Comparison of ENCODE assay signal across 9 cellular contexts in genomic region chr17:59361386-59361785, GRCh38. TPM values are rescaled to one million over a fixed set of nuclear protein-coding genes. Genes with fewer than 3 reads are reported as not detected.
DNase-seq lines count a peak whose midpoint lies in the region; ATAC-seq, FAIRE-seq and TF ChIP-seq lines count a peak whose summit lies in the region.
"Had no signal": no experiment of that assay in that cellular context is flagged by ENCODE, and none has a peak within 500 bp of the region (broad histone marks: within the 10 kb centered on the region; RNA-seq: fewer than 3 reads in every experiment).

No MANE protein-coding gene starts in this region.

- TF ChIP-seq CTCF in endothelial cell of umbilical vein (IDR thresholded peaks at IDR 0.05; ENCODE audit: extremely low read depth in 1 of 2, insufficient read depth in 1 of 2, low read depth in 1 of 2, low read length in 2 of 2) (no peak), spleen (IDR thresholded peaks at IDR 0.05 in 8 of 11, conservative IDR thresholded peaks at IDR 0.05 in 3 of 11) (no peak), neural progenitor cell (IDR thresholded peaks at IDR 0.05) (no peak)

- H3F3A ChIP-seq in neural progenitor cell (ENCODE audit: low read depth) = peaks cover 30% of the 10 kb centered on the region

- H3K9me3 ChIP-seq in SK-N-MC (ENCODE audit: low read depth, low read length) (no peaks in the 10 kb centered on the region), endothelial cell of umbilical vein (replicated peaks; ENCODE audit: control insufficient read depth, insufficient read depth, low read length) (no peaks in the 10 kb centered on the region), spleen (peaks cover 0 to 6% (median 2%) of the 10 kb centered on the region in 8 donors), neural progenitor cell (ENCODE audit: low read depth) (no peaks in the 10 kb centered on the region)

- no peaks in the 10 kb centered on the region for H3K27me3 Mint-ChIP-seq in neural progenitor cell (ENCODE audit: insufficient read depth, low read depth)

- H3K4me1 ChIP-seq in endothelial cell of umbilical vein (ENCODE audit: control insufficient read depth, extremely low read depth, insufficient read depth, low read length) = peaks cover 38% of the 10 kb centered on the region
- H3K4me1 ChIP-seq in spleen = peaks cover 53 to 100% (median 71%) of the 10 kb centered on the region in 6 donors
- peaks cover 60% of the 10 kb centered on the region for H3K4me1 ChIP-seq in neural progenitor cell

- POLR2A ChIA-PET in endothelial cell of umbilical vein (lab: Charles Lee) = no interaction called here

- WGBS in spleen, 5 donors = 44 to 60% (median 53%) methylated on average over 3 of the region's 3 CpGs

- ATAC-seq in HG03108 (IDR thresholded peaks at IDR 0.05; ENCODE audit: unreplicated experiment) (no peak), GM21390 (IDR thresholded peaks at IDR 0.05; ENCODE audit: unreplicated experiment) (no peak)

- peaks cover 8% of the 10 kb centered on the region for H3K9me3 Mint-ChIP-seq in neural progenitor cell

- H4K20me1 ChIP-seq in endothelial cell of umbilical vein (replicated peaks; ENCODE audit: control insufficient read depth, extremely low read depth, insufficient read depth, low read length) (no peaks in the 10 kb centered on the region), neural progenitor cell (ENCODE audit: low read depth) (peaks cover 75% of the 10 kb centered on the region)

- intact Hi-C loops in endothelial cell of umbilical vein (cut with micrococcal nuclease) = no loop called here
- intact Hi-C loops in spleen (cut with DNase I; ENCODE audit: low total_unique reads) = no loop called here

- TF ChIP-seq POLR2A in endothelial cell of umbilical vein (IDR thresholded peaks at IDR 0.05; ENCODE audit: low read depth, low read length) (no peak), spleen (IDR thresholded peaks at IDR 0.05) (no peak)

- H3K36me3 ChIP-seq in SK-N-MC (ENCODE audit: insufficient read depth, low read length) = no peaks in the 10 kb centered on the region
- peaks cover 7 to 18% of the 10 kb centered on the region in 2 experiments for H3K36me3 ChIP-seq in endothelial cell of umbilical vein (ENCODE audit: control insufficient read depth in 2 of 2, extremely low read depth in 1 of 2, insufficient read depth in 2 of 2, low read length in 2 of 2)
- peaks cover 0 to 30% (median 2%) of the 10 kb centered on the region in 6 donors for H3K36me3 ChIP-seq in spleen
- H3K36me3 ChIP-seq in neural progenitor cell = no peaks in the 10 kb centered on the region

- H3K4me1 Mint-ChIP-seq in neural progenitor cell = peaks cover 47% of the 10 kb centered on the region

- H3K79me2 ChIP-seq in endothelial cell of umbilical vein (ENCODE audit: control insufficient read depth, insufficient read depth, low read length) (peaks cover 12% of the 10 kb centered on the region), neural progenitor cell (ENCODE audit: low read depth) (peaks cover 17% of the 10 kb centered on the region)

- dilution Hi-C loops in endothelial cell of umbilical vein (cut with MboI; ENCODE audit: extremely low pct_ligation_motif_present, low sequenced_read_pairs) = no loop called here

- H3K27me3 ChIP-seq in endothelial cell of umbilical vein (ENCODE audit: control insufficient read depth in 2 of 2, insufficient read depth in 2 of 2, low read length in 2 of 2) (no peaks in the 10 kb centered on the region), spleen (replicated peaks in 1 of 7) (no peaks in the 10 kb centered on the region), neural progenitor cell (no peaks in the 10 kb centered on the region)

- H3K4me3 ChIP-seq in SK-N-MC (peak overlapping the region; percentile 39), endothelial cell of umbilical vein (replicated peaks in 1 of 3; ENCODE audit: insufficient read depth in 1 of 3, low read depth in 1 of 3, low read length in 3 of 3) (no peak overlapping the region), spleen (no peak overlapping the region), neural progenitor cell (no peak overlapping the region)

- H3K36me3 Mint-ChIP-seq in neural progenitor cell = peaks cover 9% of the 10 kb centered on the region

- H3K27ac Mint-ChIP-seq in neural progenitor cell = no peak overlapping the region

- peak; percentile 24 for FAIRE-seq in endothelial cell of umbilical vein (lab: Jason Lieb, UNC)
- FAIRE-seq: small intestine had no signal

- CTCF ChIA-PET in endothelial cell of umbilical vein (lab: Charles Lee) = interaction anchor here (0.8 to 1.8 kb wide), 6 partner anchors 8 to 32 kb away, joined by 3 to 7 read pairs (median 4); no protein-coding TSS in a partner anchor

- peak overlapping the region; percentile 37 for H3K4me2 ChIP-seq in endothelial cell of umbilical vein (ENCODE audit: insufficient read depth, low read length)
- no peak overlapping the region for H3K4me2 ChIP-seq in neural progenitor cell

- H2AFZ ChIP-seq in endothelial cell of umbilical vein (ENCODE audit: low read depth, low read length) (no peak overlapping the region), neural progenitor cell (replicated peaks) (no peak overlapping the region)

- H3K9ac ChIP-seq in SK-N-MC (ENCODE audit: insufficient read length) (no peak overlapping the region), endothelial cell of umbilical vein (replicated peaks; ENCODE audit: extremely low read depth, insufficient read depth, low read length) (no peak overlapping the region), neural progenitor cell (no peak overlapping the region)

- peak overlapping the region; percentile 37; the same call in 1 of the 2 replicates for H3K27ac ChIP-seq in SK-N-MC
- no peak overlapping the region for H3K27ac ChIP-seq in endothelial cell of umbilical vein (ENCODE audit: insufficient read depth, low read depth, low read length)
- peak overlapping the region; percentile 10 to 86 (median 72) for H3K27ac ChIP-seq in spleen
- no peak overlapping the region for H3K27ac ChIP-seq in neural progenitor cell

- BruUV-seq in endothelial cell of umbilical vein (replicated peaks; lab: Mats Ljungman, UMichigan) = no TSS peak

- peak; percentile 85 for DNase-seq in GM04504 (ENCODE audit: low read depth)
- no peak for DNase-seq in SK-N-MC (ENCODE audit: low read depth, low spot score)
- peak; percentile 31 for DNase-seq in endothelial cell of umbilical vein (ENCODE audit: low read depth, low spot score)
- DNase-seq in spleen = no peak
- no peak for DNase-seq in mucosa of gallbladder (ENCODE audit: low spot score)
- no peak for DNase-seq in neural progenitor cell (ENCODE audit: low spot score)
- DNase-seq: small intestine had no signal

- no peak overlapping the region for H3K4me3 Mint-ChIP-seq in neural progenitor cell

- no peaks in the 10 kb centered on the region for H3K9me1 ChIP-seq in endothelial cell of umbilical vein (replicated peaks; ENCODE audit: control insufficient read depth, extremely low read depth, insufficient read depth, low read length)

TF ChIP-seq in endothelial cell of umbilical vein, 7 proteins besides CTCF, POLR2A, EP300 and RAD21:
- TF ChIP-seq GATA2 (IDR thresholded peaks at IDR 0.05; ENCODE audit: insufficient read depth, insufficient read length, low read depth, low read length) = peak; percentile 78
- no peak for TF ChIP-seq POLR2AphosphoS5 (IDR thresholded peaks at IDR 0.05; ENCODE audit: insufficient read depth, low read depth, low read length)

RNA-seq across cellular contexts. Expression of gene YPEL2, which starts 29.9 kb away (rescaled TPM):
- 59.5 and 66.8 TPM in 2 replicates for total RNA-seq in endothelial cell of umbilical vein
- polyA plus RNA-seq in endothelial cell of umbilical vein = 29.4 and 36.5 TPM in 2 replicates
- polyA plus RNA-seq in endothelial cell of umbilical vein (2011; cell fraction: cytosol; rRNA removed) = 36.3 and 39.7 TPM in 2 replicates
- polyA plus RNA-seq in endothelial cell of umbilical vein (2011; cell fraction: nucleus; rRNA removed) = 92.6 and 95.6 TPM in 2 replicates
- 22.3 and 25.8 TPM in 2 replicates for polyA plus RNA-seq in endothelial cell of umbilical vein (2012)
- 155 and 163 TPM in 2 replicates for polyA minus RNA-seq in endothelial cell of umbilical vein
- polyA minus RNA-seq in endothelial cell of umbilical vein (2011; cell fraction: cytosol; rRNA and poly(A)+ RNA removed) = 2.6 TPM
- polyA minus RNA-seq in endothelial cell of umbilical vein (2011; cell fraction: nucleus; rRNA and poly(A)+ RNA removed) = 117 and 159 TPM in 2 replicates
- 10 to 100 TPM; 24.6 to 45.6 (median 36.2) TPM for total RNA-seq in spleen
- polyA plus RNA-seq in spleen = 1 to 10 TPM; 6.7 to 9.1 (median 9.0) TPM
- 75.2 TPM for total RNA-seq in mucosa of gallbladder
- 21.4 and 38.0 TPM in 2 replicates for total RNA-seq in neural progenitor cell (ENCODE audit: low replicate concordance)

Comparison
In these comparisons a context has a peak if more than half of its experiments do, and no peak if none do; other contexts are left out.
1. DNase-seq: peak in GM04504 (single experiment) and endothelial cell of umbilical vein (single experiment); none in SK-N-MC (single experiment), spleen (single experiment), mucosa of gallbladder (single experiment) and neural progenitor cell (single experiment).
2. H3K27ac ChIP-seq: peak in SK-N-MC (single experiment) and spleen (8 of 8); none in endothelial cell of umbilical vein (single experiment) and neural progenitor cell (single experiment).